Comparison of ENCODE assay signal across 8 cellular contexts in the genomic region with DNA sequence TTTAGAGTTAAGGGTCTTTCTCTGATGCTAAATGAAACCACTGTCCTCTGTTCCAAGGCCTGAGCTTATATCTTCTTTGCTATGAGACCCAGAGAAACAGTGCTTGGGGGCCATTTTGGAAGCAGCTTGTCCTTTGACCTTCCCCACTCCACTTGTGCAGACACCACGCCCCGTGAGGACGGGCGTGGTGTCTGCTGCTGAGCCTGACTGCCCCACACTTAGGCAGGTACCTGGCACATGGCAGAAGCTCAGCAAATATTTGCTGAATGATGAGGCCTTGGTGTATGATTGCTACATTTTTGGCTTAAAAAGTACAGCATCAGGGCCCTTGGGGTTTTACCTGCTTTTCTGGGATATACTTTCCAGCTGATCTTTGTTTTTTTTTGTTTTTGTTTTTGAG.
A peak's percentile ranks its signal among the peaks of the same experiment; 100 is the strongest.
DNase-seq lines count a peak whose midpoint lies in the region; ATAC-seq and TF ChIP-seq lines count a peak whose summit lies in the region.

No MANE protein-coding gene starts in this region.

- H2AFZ ChIP-seq in ACC112 (ENCODE audit: low read length, unreplicated experiment), result peak overlapping the region; percentile 63

- peak; percentile 26 for DNase-seq in MG63
- no peak for DNase-seq in brain microvascular endothelial cell
- DNase-seq in posterior vena cava (ENCODE audit: low spot score), result no peak
- no peak for DNase-seq in dermis blood vessel endothelial cell
- no peak for DNase-seq in mesenteric fat pad (ENCODE audit: low spot score)

- H3K36me3 ChIP-seq in ACC112 (ENCODE audit: insufficient read depth, low read length) (no peaks in the 10 kb centered on the region), MG63 (no peaks in the 10 kb centered on the region), brain microvascular endothelial cell (replicated peaks) (no peaks in the 10 kb centered on the region), muscle layer of duodenum (ENCODE audit: control insufficient read depth in 1 of 2, insufficient read depth in 2 of 2, low read length in 2 of 2) (no peaks in the 10 kb centered on the region)

- in situ Hi-C loops in brain microvascular endothelial cell (cut with HindIII; ENCODE audit: low pct_ligation_motif_present, low sequenced_read_pairs), result no loop called here

- H3K27me3 ChIP-seq in ACC112 (ENCODE audit: insufficient read depth, low read length) (no peaks in the 10 kb centered on the region), MG63 (no peaks in the 10 kb centered on the region), brain microvascular endothelial cell (replicated peaks) (no peaks in the 10 kb centered on the region), muscle layer of duodenum (ENCODE audit: low read depth, low read length) (no peaks in the 10 kb centered on the region)

- H3K9me3 ChIP-seq in MG63 (no peaks in the 10 kb centered on the region), muscle layer of duodenum (ENCODE audit: control insufficient read depth in 1 of 2, low read length in 2 of 2) (no peaks in the 10 kb centered on the region)

- H3K4me3 ChIP-seq in ACC112 (ENCODE audit: low read depth, low read length) (peak overlapping the region; percentile 60), MG63 (peak overlapping the region; percentile 15; the same call in 1 of the 2 replicates), brain microvascular endothelial cell (ENCODE audit: low read depth, low read length) (no peak overlapping the region), muscle layer of duodenum (ENCODE audit: low read depth in 1 of 2, low read length in 2 of 2) (peak overlapping the region in 1 of 2 donors; percentile 18)

- intact Hi-C loops in posterior vena cava (cut with DNase I), result no loop called here

- no peak for TF ChIP-seq CTCF in brain microvascular endothelial cell (IDR thresholded peaks at IDR 0.05; ENCODE audit: low read depth, low read length, missing control alignments)

- H3K27ac ChIP-seq in ACC112 (ENCODE audit: low read depth, low read length) (peak overlapping the region; percentile 88), brain microvascular endothelial cell (peak overlapping the region; percentile 51), muscle layer of duodenum (ENCODE audit: low read length) (peak overlapping the region; percentile 82)

- ATAC-seq in HG02642 (IDR thresholded peaks at IDR 0.05; ENCODE audit: poor library complexity, unreplicated experiment), result no peak

- H3K4me1 ChIP-seq in ACC112 (ENCODE audit: control insufficient read depth, insufficient read depth, low read length, unreplicated experiment) (peaks cover 20% of the 10 kb centered on the region), muscle layer of duodenum (ENCODE audit: control insufficient read depth in 1 of 2, insufficient read depth in 2 of 2, low read length in 2 of 2) (peaks cover 28 to 78% of the 10 kb centered on the region in 2 donors)

- H3K79me2 ChIP-seq in ACC112 (ENCODE audit: control insufficient read depth, insufficient read depth, low read length, unreplicated experiment), result peaks cover 28% of the 10 kb centered on the region
